ENCODE assay signal across 6 cellular contexts in genomic region chr5:62155988-62156387, GRCh38.
"Had no signal": no experiment of that assay in that cellular context is flagged by ENCODE, and none has a peak within 500 bp of the region (broad histone marks: within the 10 kb centered on the region; RNA-seq: fewer than 3 reads in every experiment).

No MANE protein-coding gene starts in this region.

- FAIRE-seq: H1, HTR-8/SVneo, K562 had no signal

- DNase-seq: H7, IMR-90, KG1 had no signal
